Comparison of ENCODE assay signal across 28 cellular contexts in genomic region chr16:89709716-89710480, GRCh38. TPM values are rescaled to one million over a fixed set of nuclear protein-coding genes. Genes with fewer than 3 reads are reported as not detected.
A peak's percentile ranks its signal among the peaks of the same experiment; 100 is the strongest.
DNase-seq lines count a peak whose midpoint lies in the region; TF ChIP-seq lines count a peak whose summit lies in the region.
"Had no signal": no experiment of that assay in that cellular context is flagged by ENCODE, and none has a peak within 500 bp of the region (broad histone marks: within the 10 kb centered on the region; RNA-seq: fewer than 3 reads in every experiment).

No MANE protein-coding gene starts in this region.

- H3K79me2 ChIP-seq in neural progenitor cell (ENCODE audit: low read depth): no peaks in the 10 kb centered on the region

- H3K36me3 Mint-ChIP-seq in activated CD4-positive, alpha-beta T cell treated with anti-CD3 and anti-CD28 coated beads, Interleukin-2, amount 10 ng/mL, durations not matched to agents 7 days and 5 days (ENCODE audit: low read depth): peaks cover 6% of the 10 kb centered on the region
- peaks cover 52% of the 10 kb centered on the region for H3K36me3 Mint-ChIP-seq in dendritic cell treated with granulocyte-macrophage colony-stimulating factor and Interleukin-4, amounts not matched to agents 40 ng/mL and 50 ng/mL, for 4 days (ENCODE audit: low read depth)
- peaks cover 3% of the 10 kb centered on the region for H3K36me3 Mint-ChIP-seq in neural progenitor cell

- H3K9me3 Mint-ChIP-seq in activated CD4-positive, alpha-beta T cell treated with anti-CD3 and anti-CD28 coated beads, Interleukin-2, amount 10 ng/mL, durations not matched to agents 7 days and 5 days: no peaks in the 10 kb centered on the region
- no peaks in the 10 kb centered on the region for H3K9me3 Mint-ChIP-seq in dendritic cell treated with granulocyte-macrophage colony-stimulating factor and Interleukin-4, amounts not matched to agents 40 ng/mL and 50 ng/mL, for 4 days
- no peaks in the 10 kb centered on the region for H3K9me3 Mint-ChIP-seq in neural progenitor cell
- H3K9me3 Mint-ChIP-seq: stimulated activated memory B cell treated with anti-CD40 and anti-IgM and Interleukin-4, amounts not matched to agents 10 μg/mL and 1 μg/mL and 100 μg/mL, for 72 hours had no signal

- intact Hi-C loops in dendritic cell treated with granulocyte-macrophage colony-stimulating factor and Interleukin-4, amounts not matched to agents 40 ng/mL and 50 ng/mL, for 4 days (cut with micrococcal nuclease): no loop called here

- H3K36me3 ChIP-seq in HUES48 (ENCODE audit: control insufficient read depth, insufficient read depth, low read length) (peaks cover 8% of the 10 kb centered on the region; the same call in 1 of the 2 replicates), neural progenitor cell (no peaks in the 10 kb centered on the region), MG63 (no peaks in the 10 kb centered on the region)
- H3K36me3 ChIP-seq: BE2C, suprapubic skin, uterus had no signal

- H3K27me3 ChIP-seq in HUES48 (ENCODE audit: control insufficient read depth, insufficient read depth, low read length): peaks cover 8% of the 10 kb centered on the region
- peaks cover 6% of the 10 kb centered on the region for H3K27me3 ChIP-seq in neural progenitor cell
- H3K27me3 ChIP-seq in MG63: no peaks in the 10 kb centered on the region
- H3K27me3 ChIP-seq: BE2C, body of pancreas, foreskin keratinocyte, suprapubic skin, uterus had no signal

- no peak overlapping the region for H3K27ac Mint-ChIP-seq in activated CD4-positive, alpha-beta T cell treated with anti-CD3 and anti-CD28 coated beads, Interleukin-2, amount 10 ng/mL, durations not matched to agents 7 days and 5 days
- peak overlapping the region; percentile 42 for H3K27ac Mint-ChIP-seq in dendritic cell treated with granulocyte-macrophage colony-stimulating factor and Interleukin-4, amounts not matched to agents 40 ng/mL and 50 ng/mL, for 4 days
- H3K27ac Mint-ChIP-seq in neural progenitor cell: peak overlapping the region; percentile 79
- H3K27ac Mint-ChIP-seq: stimulated activated memory B cell treated with anti-CD40 and anti-IgM and Interleukin-4, amounts not matched to agents 10 μg/mL and 1 μg/mL and 100 μg/mL, for 72 hours had no signal

- no peaks in the 10 kb centered on the region for H4K20me1 ChIP-seq in neural progenitor cell (ENCODE audit: low read depth)

- H3K4me1 ChIP-seq in HUES48 (ENCODE audit: control insufficient read depth, insufficient read depth, low read length) (peaks cover 8% of the 10 kb centered on the region; the same call in 1 of the 2 replicates), neural progenitor cell (peaks cover 15% of the 10 kb centered on the region)
- H3K4me1 ChIP-seq: foreskin keratinocyte, uterus had no signal

- no peak overlapping the region for H3K9ac ChIP-seq in HUES48 (ENCODE audit: low read depth, low read length)
- no peak overlapping the region for H3K9ac ChIP-seq in neural progenitor cell
- H3K9ac ChIP-seq: SK-N-SH had no signal

- POLR2A ChIA-PET in activated CD4-positive, alpha-beta T cell treated with anti-CD3 and anti-CD28 coated beads, Interleukin-2, amount 10 ng/mL, durations not matched to agents 7 days and 5 days (lab: Charles Lee): no interaction called here

- H3K9me3 ChIP-seq in HUES48 (ENCODE audit: control insufficient read depth, insufficient read depth, low read length) (no peaks in the 10 kb centered on the region), neural progenitor cell (ENCODE audit: low read depth) (no peaks in the 10 kb centered on the region), MG63 (no peaks in the 10 kb centered on the region)
- H3K9me3 ChIP-seq: BE2C, body of pancreas, heart right ventricle, SK-N-SH, suprapubic skin, uterus had no signal

- H3K4me3 ChIP-seq in HUES48 (ENCODE audit: low read depth, low read length) (no peak overlapping the region), neural progenitor cell (no peak overlapping the region), MG63 (no peak overlapping the region)
- H3K4me3 ChIP-seq: A549, body of pancreas, heart right ventricle, suprapubic skin, uterus had no signal

- CTCF ChIA-PET in activated CD4-positive, alpha-beta T cell treated with anti-CD3 and anti-CD28 coated beads, Interleukin-2, amount 10 ng/mL, durations not matched to agents 7 days and 5 days (lab: Charles Lee): interaction anchor here (1.1 to 6.7 kb wide), 4 partner anchors 8 to 152 kb away, joined by 3 to 46 read pairs (median 32); partner anchors contain the start of gene VPS9D1

- TF ChIP-seq CTCF in neural progenitor cell (IDR thresholded peaks at IDR 0.05): no peak

- DNase-seq in activated CD4-positive, alpha-beta T cell treated with anti-CD3 and anti-CD28 coated beads, Interleukin-2, amount 10 ng/mL, durations not matched to agents 7 days and 5 days: no peak
- no peak for DNase-seq in activated CD4-positive, alpha-beta T cell treated with anti-CD3 and anti-CD28 coated beads, Interleukin-2, amount 50 U/mL, for 4 hours
- DNase-seq in neural progenitor cell (ENCODE audit: low spot score): peak; percentile 18
- DNase-seq in effector CD4-positive, alpha-beta T cell: no peak
- DNase-seq in SIG-M5 (lab: John Stamatoyannopoulos, UW): no peak
- DNase-seq in MG63: no peak
- DNase-seq: activated CD8-positive, alpha-beta memory T cell treated with anti-CD3 and anti-CD28 coated beads for 24 hours; BE2C; body of pancreas; COR-L47; DND-41; foreskin keratinocyte; heart right ventricle; mammary epithelial cell; NCI-H1092 treated with DMSO at 0.1 percent for 48 hours; NCI-H1930; NCI-H2227 treated with DMSO at 0.1 percent for 48 hours; retina; RPMI8226; SK-N-SH; stimulated activated CD4-positive, alpha-beta T cell treated with anti-CD3 and anti-CD28 coated beads, Interleukin-2, amount 100 ng/mL, for 48 hours; T1000; uterus had no signal

- peak overlapping the region; percentile 51 for H3K4me3 Mint-ChIP-seq in activated CD4-positive, alpha-beta T cell treated with anti-CD3 and anti-CD28 coated beads, Interleukin-2, amount 10 ng/mL, durations not matched to agents 7 days and 5 days
- no peak overlapping the region for H3K4me3 Mint-ChIP-seq in dendritic cell treated with granulocyte-macrophage colony-stimulating factor and Interleukin-4, amounts not matched to agents 40 ng/mL and 50 ng/mL, for 4 days
- peak overlapping the region; percentile 71 for H3K4me3 Mint-ChIP-seq in neural progenitor cell
- H3K4me3 Mint-ChIP-seq: stimulated activated memory B cell treated with anti-CD40 and anti-IgM and Interleukin-4, amounts not matched to agents 10 μg/mL and 1 μg/mL and 100 μg/mL, for 72 hours had no signal

- H3K4me2 ChIP-seq in neural progenitor cell: peak overlapping the region; percentile 8
- H3K4me2 ChIP-seq: A549, SK-N-SH had no signal

- peaks cover 8% of the 10 kb centered on the region for H3F3A ChIP-seq in neural progenitor cell (ENCODE audit: low read depth)

- H3K27ac ChIP-seq in HUES48 (ENCODE audit: low read depth, low read length) (peak overlapping the region; percentile 18), neural progenitor cell (no peak overlapping the region)
- H3K27ac ChIP-seq: A549, body of pancreas, foreskin keratinocyte, heart right ventricle, suprapubic skin, uterus had no signal

- no peaks in the 10 kb centered on the region for H3K27me3 Mint-ChIP-seq in activated CD4-positive, alpha-beta T cell treated with anti-CD3 and anti-CD28 coated beads, Interleukin-2, amount 10 ng/mL, durations not matched to agents 7 days and 5 days
- peaks cover 20% of the 10 kb centered on the region for H3K27me3 Mint-ChIP-seq in dendritic cell treated with granulocyte-macrophage colony-stimulating factor and Interleukin-4, amounts not matched to agents 40 ng/mL and 50 ng/mL, for 4 days
- peaks cover 19% of the 10 kb centered on the region for H3K27me3 Mint-ChIP-seq in neural progenitor cell (ENCODE audit: insufficient read depth, low read depth)
- H3K27me3 Mint-ChIP-seq: stimulated activated memory B cell treated with anti-CD40 and anti-IgM and Interleukin-4, amounts not matched to agents 10 μg/mL and 1 μg/mL and 100 μg/mL, for 72 hours had no signal

- peaks cover 13% of the 10 kb centered on the region for H3K4me1 Mint-ChIP-seq in activated CD4-positive, alpha-beta T cell treated with anti-CD3 and anti-CD28 coated beads, Interleukin-2, amount 10 ng/mL, durations not matched to agents 7 days and 5 days
- peaks cover 46% of the 10 kb centered on the region for H3K4me1 Mint-ChIP-seq in dendritic cell treated with granulocyte-macrophage colony-stimulating factor and Interleukin-4, amounts not matched to agents 40 ng/mL and 50 ng/mL, for 4 days (ENCODE audit: low read depth)
- peaks cover 16% of the 10 kb centered on the region for H3K4me1 Mint-ChIP-seq in neural progenitor cell

- H2AFZ ChIP-seq in neural progenitor cell (replicated peaks): no peak overlapping the region

RNA-seq across cellular contexts. Expression of gene SPATA2L, which starts 8.4 kb away (rescaled TPM):
- 1 to 10 TPM; 5.3 to 8.0 TPM for total RNA-seq in activated CD4-positive, alpha-beta T cell treated with anti-CD3 and anti-CD28 coated beads, Interleukin-2, amount 10 ng/mL, durations not matched to agents 7 days and 5 days
- 7.6 and 13.2 TPM in 2 replicates for total RNA-seq in neural progenitor cell (ENCODE audit: low replicate concordance)
- total RNA-seq in MG63 (2014; rRNA removed; shearing (Covaris generic); ENCODE audit: low replicate concordance): 12.6 and 18.4 TPM in 2 replicates

RNA-seq across cellular contexts. Expression of gene VPS9D1, which starts 10.8 kb away (rescaled TPM):
- 10 to 100 TPM; 10.8 to 13.4 TPM for total RNA-seq in activated CD4-positive, alpha-beta T cell treated with anti-CD3 and anti-CD28 coated beads, Interleukin-2, amount 10 ng/mL, durations not matched to agents 7 days and 5 days
- total RNA-seq in neural progenitor cell (ENCODE audit: low replicate concordance): 1.6 and 4.7 TPM in 2 replicates
- 6.4 and 7.2 TPM in 2 replicates for total RNA-seq in MG63 (2014; rRNA removed; shearing (Covaris generic); ENCODE audit: low replicate concordance)

RNA-seq across cellular contexts. Expression of gene ZNF276, which starts 11.4 kb away (rescaled TPM):
- 10 to 100 TPM; 79.5 to 96.5 TPM for total RNA-seq in activated CD4-positive, alpha-beta T cell treated with anti-CD3 and anti-CD28 coated beads, Interleukin-2, amount 10 ng/mL, durations not matched to agents 7 days and 5 days
- 8.4 and 21.7 TPM in 2 replicates for total RNA-seq in neural progenitor cell (ENCODE audit: low replicate concordance)
- 4.5 and 4.9 TPM in 2 replicates for total RNA-seq in MG63 (2014; rRNA removed; shearing (Covaris generic); ENCODE audit: low replicate concordance)

RNA-seq across cellular contexts. Expression of gene CDK10, which starts 23.4 kb away (rescaled TPM):
- total RNA-seq in activated CD4-positive, alpha-beta T cell treated with anti-CD3 and anti-CD28 coated beads, Interleukin-2, amount 10 ng/mL, durations not matched to agents 7 days and 5 days: 10 to 100 TPM; 83.1 to 96.8 TPM
- total RNA-seq in neural progenitor cell (ENCODE audit: low replicate concordance): 75.6 and 107 TPM in 2 replicates
- total RNA-seq in MG63 (2014; rRNA removed; shearing (Covaris generic); ENCODE audit: low replicate concordance): 11.9 and 40.4 TPM in 2 replicates

RNA-seq across cellular contexts. Expression of gene SPATA33, which starts 52.3 kb away (rescaled TPM):
- total RNA-seq in activated CD4-positive, alpha-beta T cell treated with anti-CD3 and anti-CD28 coated beads, Interleukin-2, amount 10 ng/mL, durations not matched to agents 7 days and 5 days: 10 to 100 TPM; 14.5 to 14.8 TPM
- total RNA-seq in neural progenitor cell (ENCODE audit: low replicate concordance): 9.3 and 14.1 TPM in 2 replicates
- total RNA-seq in MG63 (2014; rRNA removed; shearing (Covaris generic); ENCODE audit: low replicate concordance): 6.6 and 13.7 TPM in 2 replicates
